3 cellular contexts compared by ENCODE assay signal in the genomic region with DNA sequence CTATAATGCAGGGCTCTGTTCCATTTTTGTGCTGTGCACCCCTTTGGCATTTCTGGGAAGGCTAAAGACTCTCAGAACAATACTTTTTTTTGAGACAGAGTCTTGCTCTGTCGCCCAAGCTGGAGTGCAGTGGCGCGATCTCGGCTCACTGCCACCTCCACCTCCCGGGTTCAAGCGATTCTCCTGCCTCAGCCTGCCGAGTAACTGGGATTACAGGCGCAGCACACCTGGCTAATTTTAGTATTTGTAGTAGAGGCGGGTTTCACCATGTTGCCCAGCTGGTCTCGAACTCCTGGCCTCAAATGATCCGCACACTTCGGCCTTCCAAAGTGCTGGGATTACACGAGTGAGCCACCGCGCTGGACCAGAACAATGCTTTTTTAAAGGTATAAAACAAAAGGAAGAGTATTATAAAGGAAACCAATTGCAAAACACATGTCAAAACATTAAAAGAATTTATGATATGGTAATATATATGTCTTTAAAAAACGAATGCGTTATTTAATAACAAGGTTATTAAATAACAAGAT.
TF ChIP-seq lines count a peak whose summit lies in the region.

No MANE protein-coding gene starts in this region.

TF ChIP-seq in HCT116, 20 proteins besides CTCF, POLR2A, EP300 and RAD21 (continued from another document):
- TF ChIP-seq, protein P1, sequence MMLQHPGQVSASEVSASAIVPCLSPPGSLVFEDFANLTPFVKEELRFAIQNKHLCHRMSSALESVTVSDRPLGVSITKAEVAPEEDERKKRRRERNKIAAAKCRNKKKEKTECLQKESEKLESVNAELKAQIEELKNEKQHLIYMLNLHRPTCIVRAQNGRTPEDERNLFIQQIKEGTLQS (IDR thresholded peaks at IDR 0.05) = no peak
- TF ChIP-seq, protein P2, sequence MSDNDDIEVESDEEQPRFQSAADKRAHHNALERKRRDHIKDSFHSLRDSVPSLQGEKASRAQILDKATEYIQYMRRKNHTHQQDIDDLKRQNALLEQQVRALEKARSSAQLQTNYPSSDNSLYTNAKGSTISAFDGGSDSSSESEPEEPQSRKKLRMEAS (IDR thresholded peaks at IDR 0.05) = no peak
- TF ChIP-seq FOSL1 (IDR thresholded peaks at IDR 0.05; ENCODE audit: low read depth) = no peak
- TF ChIP-seq YY1 (IDR thresholded peaks at IDR 0.05; ENCODE audit: extremely low read depth, insufficient replicate concordance, low read depth, low read length) = no peak
- no peak for TF ChIP-seq ZBTB33 (IDR thresholded peaks at IDR 0.05; ENCODE audit: extremely low read depth, insufficient replicate concordance, low read length)
- TF ChIP-seq EZH2phosphoT487 (IDR thresholded peaks at IDR 0.05; ENCODE audit: borderline replicate concordance) = no peak
TF ChIP-seq in HCT116: peak in this region for 0.

TF ChIP-seq in WTC11, 78 proteins besides CTCF, POLR2A, EP300 and RAD21 (continued from another document):
- TF ChIP-seq, protein P3, sequence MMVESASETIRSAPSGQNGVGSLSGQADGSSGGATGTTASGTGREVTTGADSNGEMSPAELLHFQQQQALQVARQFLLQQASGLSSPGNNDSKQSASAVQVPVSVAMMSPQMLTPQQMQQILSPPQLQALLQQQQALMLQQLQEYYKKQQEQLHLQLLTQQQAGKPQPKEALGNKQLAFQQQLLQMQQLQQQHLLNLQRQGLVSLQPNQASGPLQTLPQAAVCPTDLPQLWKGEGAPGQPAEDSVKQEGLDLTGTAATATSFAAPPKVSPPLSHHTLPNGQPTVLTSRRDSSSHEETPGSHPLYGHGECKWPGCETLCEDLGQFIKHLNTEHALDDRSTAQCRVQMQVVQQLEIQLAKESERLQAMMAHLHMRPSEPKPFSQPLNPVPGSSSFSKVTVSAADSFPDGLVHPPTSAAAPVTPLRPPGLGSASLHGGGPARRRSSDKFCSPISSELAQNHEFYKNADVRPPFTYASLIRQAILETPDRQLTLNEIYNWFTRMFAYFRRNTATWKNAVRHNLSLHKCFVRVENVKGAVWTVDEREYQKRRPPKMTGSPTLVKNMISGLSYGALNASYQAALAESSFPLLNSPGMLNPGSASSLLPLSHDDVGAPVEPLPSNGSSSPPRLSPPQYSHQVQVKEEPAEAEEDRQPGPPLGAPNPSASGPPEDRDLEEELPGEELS (CRISPR knock-in tag; IDR thresholded peaks at IDR 0.05) = no peak

TF ChIP-seq in HEK293T, 16 proteins besides CTCF, POLR2A, EP300 and RAD21 (continued from another document):
- no peak for TF ChIP-seq SP1 (IDR thresholded peaks at IDR 0.05)
- no peak for TF ChIP-seq ZNF384 (IDR thresholded peaks at IDR 0.05)
- no peak for TF ChIP-seq HDGF (IDR thresholded peaks at IDR 0.05; ENCODE audit: borderline replicate concordance)
- no peak for TF ChIP-seq TARDBP (IDR thresholded peaks at IDR 0.05)
- TF ChIP-seq FOXK2 (IDR thresholded peaks at IDR 0.05) = no peak
- TF ChIP-seq SUZ12 (IDR thresholded peaks at IDR 0.05) = no peak
